ENCODE assay signal across 20 cellular contexts in genomic region chr14:51318777-51319176, GRCh38.
DNase-seq lines count a peak whose midpoint lies in the region; ATAC-seq, FAIRE-seq and TF ChIP-seq lines count a peak whose summit lies in the region.
"Had no signal": no experiment of that assay in that cellular context is flagged by ENCODE, and none has a peak within 500 bp of the region (broad histone marks: within the 10 kb centered on the region; RNA-seq: fewer than 3 reads in every experiment).

No MANE protein-coding gene starts in this region.

- H3K27ac ChIP-seq in gastroesophageal sphincter (peak overlapping the region in 3 of 4 donors; percentile 14 to 62 (median 24)), rectal smooth muscle tissue (ENCODE audit: low read depth, low read length) (peak overlapping the region; percentile 70), trophoblast cell (ENCODE audit: low read depth, low read length) (no peak overlapping the region)
- H3K27ac ChIP-seq: pancreas, upper lobe of right lung had no signal

- no peak for TF ChIP-seq CTCF in D721Med (IDR thresholded peaks at IDR 0.05; ENCODE audit: insufficient read depth, missing control alignments)
- TF ChIP-seq CTCF in gastroesophageal sphincter (IDR thresholded peaks at IDR 0.05), result no peak

- H2BK5ac ChIP-seq in trophoblast cell (ENCODE audit: low read depth, low read length, poor library complexity), result no peak overlapping the region

- no peak overlapping the region for H2BK120ac ChIP-seq in trophoblast cell (ENCODE audit: insufficient read depth, low read length, poor library complexity)

- H3K9me3 ChIP-seq in gastroesophageal sphincter (no peaks in the 10 kb centered on the region), trophoblast cell (ENCODE audit: insufficient read depth, low read depth, low read length) (no peaks in the 10 kb centered on the region)
- H3K9me3 ChIP-seq: pancreas, upper lobe of right lung had no signal

- no peak overlapping the region for H3K4ac ChIP-seq in trophoblast cell (ENCODE audit: low read depth, low read length)

- peak; percentile 11 for FAIRE-seq in D721Med (lab: Jason Lieb, UNC)
- FAIRE-seq: pancreas had no signal

- TF ChIP-seq POLR2A in gastroesophageal sphincter (IDR thresholded peaks at IDR 0.05), result no peak

- ATAC-seq in gastroesophageal sphincter, result no peak
- ATAC-seq: effector memory CD8-positive, alpha-beta T cell; left lobe of liver; pancreas; upper lobe of right lung had no signal

- WGBS in gastroesophageal sphincter (ENCODE audit: low coverage in 1 of 2), 2 donors, result 14 to 25% methylated on average over 1 to 2 of the region's 3 CpGs
- no CpG with 5 or more reads among the region's 3 CpGs for whole genome bisulfite sequencing in trophoblast cell (ENCODE audit: extremely low coverage, insufficient coverage, insufficient read length)

- no peak for DNase-seq in D721Med (ENCODE audit: insufficient read length, low spot score)
- peak; percentile 79 to 87 for DNase-seq in NCI-H446 (lab: John Stamatoyannopoulos, UW)
- DNase-seq in activated CD4-positive, alpha-beta T cell treated with anti-CD3 and anti-CD28 coated beads, Interleukin-2, amount 50 U/mL, for 4 hours, result no peak
- no peak for DNase-seq in stimulated activated CD4-positive, alpha-beta T cell treated with anti-CD3 and anti-CD28 coated beads, Interleukin-4, amount 100 ng/mL, for 24 hours
- no peak for DNase-seq in T-helper 1 cell
- DNase-seq in trophoblast cell, result no peak
- DNase-seq: ACHN; activated CD4-positive, CD25-positive, alpha-beta regulatory T cell; CD4-positive, CD25-positive, alpha-beta regulatory T cell; central memory CD4-positive, alpha-beta T cell; effector memory CD8-positive, alpha-beta T cell; Kasumi-1; NCI-H1417 treated with DMSO at 0.1 percent for 48 hours; NCI-H345; pancreas; SIG-M5; upper lobe of right lung had no signal

- H3K9ac ChIP-seq in rectal smooth muscle tissue (ENCODE audit: low read length) (no peak overlapping the region), trophoblast cell (ENCODE audit: low read length) (no peak overlapping the region)

- H3K79me2 ChIP-seq in trophoblast cell (ENCODE audit: control insufficient read depth, insufficient read depth, low read length, poor library complexity), result no peaks in the 10 kb centered on the region

- H3K14ac ChIP-seq in trophoblast cell (ENCODE audit: low read length), result no peak overlapping the region

- no peak overlapping the region for H2AK5ac ChIP-seq in trophoblast cell (ENCODE audit: low read length)

- no peak overlapping the region for H2BK12ac ChIP-seq in trophoblast cell (ENCODE audit: low read length)

- no peak overlapping the region for H3K18ac ChIP-seq in trophoblast cell (ENCODE audit: low read length)

- peaks cover 5 to 22% (median 16%) of the 10 kb centered on the region in 3 donors for H3K4me1 ChIP-seq in gastroesophageal sphincter
- H3K4me1 ChIP-seq in rectal smooth muscle tissue (ENCODE audit: control insufficient read depth, insufficient read depth, low read length), result peaks cover 12% of the 10 kb centered on the region
- H3K4me1 ChIP-seq in trophoblast cell (ENCODE audit: control insufficient read depth in 1 of 2, insufficient read depth in 2 of 2, low read length in 2 of 2), result peaks cover 0 to 2% of the 10 kb centered on the region in 2 experiments
- H3K4me1 ChIP-seq: upper lobe of right lung had no signal

- H4K12ac ChIP-seq in trophoblast cell (ENCODE audit: low read depth, low read length), result no peak overlapping the region

- peaks cover 3% of the 10 kb centered on the region for H3K79me1 ChIP-seq in trophoblast cell (ENCODE audit: low read length)

- no peak for TF ChIP-seq EP300 in gastroesophageal sphincter (IDR thresholded peaks at IDR 0.05)

- H3K36me3 ChIP-seq in gastroesophageal sphincter, result no peaks in the 10 kb centered on the region
- H3K36me3 ChIP-seq in rectal smooth muscle tissue (ENCODE audit: control insufficient read depth, insufficient read depth, low read length), result no peaks in the 10 kb centered on the region
- H3K36me3 ChIP-seq in trophoblast cell (ENCODE audit: control insufficient read depth in 1 of 2, insufficient read depth in 2 of 2, low read length in 2 of 2), result no peaks in the 10 kb centered on the region
- H3K36me3 ChIP-seq: pancreas, upper lobe of right lung had no signal

- H4K8ac ChIP-seq in trophoblast cell (ENCODE audit: low read depth, low read length), result no peak overlapping the region

- H3K23ac ChIP-seq in trophoblast cell (ENCODE audit: low read length), result no peak overlapping the region

- H3K4me3 ChIP-seq in gastroesophageal sphincter (no peak overlapping the region), rectal smooth muscle tissue (ENCODE audit: low read length) (no peak overlapping the region), trophoblast cell (ENCODE audit: low read depth, low read length) (no peak overlapping the region)
- H3K4me3 ChIP-seq: pancreas, upper lobe of right lung had no signal

- no peak overlapping the region for H4K91ac ChIP-seq in trophoblast cell (ENCODE audit: low read depth, low read length)

- H2AFZ ChIP-seq in trophoblast cell (ENCODE audit: insufficient read depth, low read length, poor library complexity), result no peak overlapping the region

- no peak overlapping the region for H3K4me2 ChIP-seq in trophoblast cell (ENCODE audit: low read length)

- no peaks in the 10 kb centered on the region for H3K27me3 ChIP-seq in gastroesophageal sphincter
- H3K27me3 ChIP-seq in rectal smooth muscle tissue (ENCODE audit: control insufficient read depth, insufficient read depth, low read length), result no peaks in the 10 kb centered on the region
- H3K27me3 ChIP-seq in trophoblast cell (ENCODE audit: insufficient read depth, low read length), result no peaks in the 10 kb centered on the region
- H3K27me3 ChIP-seq: pancreas, upper lobe of right lung had no signal

Comparison
In these comparisons a context has a peak if more than half of its experiments do, and no peak if none do; other contexts are left out.
1. DNase-seq: peak in NCI-H446 (2 of 2); none in D721Med (single experiment), activated CD4-positive, alpha-beta T cell treated with anti-CD3 and anti-CD28 coated beads, Interleukin-2, amount 50 U/mL, for 4 hours (0 of 2), stimulated activated CD4-positive, alpha-beta T cell treated with anti-CD3 and anti-CD28 coated beads, Interleukin-4, amount 100 ng/mL, for 24 hours (single experiment), T-helper 1 cell (0 of 5) and trophoblast cell (0 of 2).